Comparison of ENCODE assay signal across 8 cellular contexts in the genomic region with DNA sequence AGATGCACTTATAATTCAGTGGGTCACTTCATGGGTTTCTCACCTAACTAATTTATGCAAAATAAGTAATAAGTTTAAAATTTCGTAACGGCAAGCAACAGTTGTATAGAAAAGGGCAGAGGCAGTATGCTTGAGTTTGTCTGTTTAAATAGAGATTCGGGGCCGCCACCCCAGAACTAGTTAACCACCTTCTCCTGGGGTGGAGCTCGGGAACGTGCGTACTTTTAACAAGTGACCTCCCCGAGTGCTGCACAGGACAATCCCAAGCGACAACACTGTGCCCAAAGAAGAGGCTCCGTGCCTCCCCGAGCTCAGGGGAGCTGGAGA. TPM values are rescaled to one million over a fixed set of nuclear protein-coding genes. Genes with fewer than 3 reads are reported as not detected.
DNase-seq lines count a peak whose midpoint lies in the region; ATAC-seq and TF ChIP-seq lines count a peak whose summit lies in the region.

No MANE protein-coding gene starts in this region.

- H3K9me3 ChIP-seq in DOHH2 (ENCODE audit: control insufficient read depth, insufficient read depth, low read length) (no peaks in the 10 kb centered on the region), NT2/D1 (ENCODE audit: insufficient read depth, low read length) (no peaks in the 10 kb centered on the region), endodermal cell (ENCODE audit: control insufficient read depth, low read length) (no peaks in the 10 kb centered on the region), osteoblast (ENCODE audit: low read depth, low read length) (no peaks in the 10 kb centered on the region)

- no peaks in the 10 kb centered on the region for H3K27me3 Mint-ChIP-seq in endodermal cell (ENCODE audit: insufficient read depth)

- H3K27ac ChIP-seq in DOHH2 (ENCODE audit: low read depth, low read length) (peak overlapping the region; percentile 28; the same call in 1 of the 2 replicates), endodermal cell (ENCODE audit: low read depth, low read length) (peak overlapping the region; percentile 86), osteoblast (ENCODE audit: low read depth, low read length) (peak overlapping the region; percentile 98)

- H3K4me1 ChIP-seq in DOHH2 (ENCODE audit: control insufficient read depth, low read length) (peaks cover 30% of the 10 kb centered on the region), NT2/D1 (ENCODE audit: insufficient read depth, insufficient read length) (no peaks in the 10 kb centered on the region), endodermal cell (ENCODE audit: control insufficient read depth, insufficient read depth, low read length) (no peaks in the 10 kb centered on the region), osteoblast (ENCODE audit: insufficient read depth, low read length) (peaks cover 49% of the 10 kb centered on the region)

- H4K20me1 ChIP-seq in DOHH2 (ENCODE audit: control insufficient read depth, insufficient read depth, low read depth, low read length) (no peaks in the 10 kb centered on the region), osteoblast (ENCODE audit: insufficient read depth, low read length) (no peaks in the 10 kb centered on the region)

- peak overlapping the region; percentile 95 for H3K4me3 Mint-ChIP-seq in endodermal cell

- TF ChIP-seq CTCF in DOHH2 (IDR thresholded peaks at IDR 0.05; ENCODE audit: low read depth, low read length, poor library complexity, severe bottlenecking) (no peak), endodermal cell (conservative IDR thresholded peaks at IDR 0.05) (no peak), osteoblast (IDR thresholded peaks at IDR 0.05; ENCODE audit: extremely low read depth, low read depth, low read length) (no peak)

- H3K4me3 ChIP-seq in DOHH2 (ENCODE audit: low read length) (peak overlapping the region; percentile 99), NT2/D1 (ENCODE audit: insufficient read length, low read depth) (peak overlapping the region; percentile 96), endodermal cell (ENCODE audit: low read length) (peak overlapping the region; percentile 88), osteoblast (ENCODE audit: insufficient read depth, low read length) (peak overlapping the region; percentile 94)

- H3K9me2 ChIP-seq in DOHH2 (replicated peaks; ENCODE audit: control insufficient read depth, low read length) = no peaks in the 10 kb centered on the region

- peak overlapping the region; percentile 62 for H2AFZ ChIP-seq in osteoblast (ENCODE audit: low read length)

- H3K36me3 ChIP-seq in DOHH2 (ENCODE audit: control insufficient read depth, low read length) (peaks cover 48% of the 10 kb centered on the region), NT2/D1 (ENCODE audit: insufficient read depth, insufficient read length, low read length) (peaks cover 47% of the 10 kb centered on the region), endodermal cell (ENCODE audit: control insufficient read depth, insufficient read depth, low read length) (peaks cover 38% of the 10 kb centered on the region), osteoblast (ENCODE audit: insufficient read depth, low read length) (peaks cover 36% of the 10 kb centered on the region)

- no peaks in the 10 kb centered on the region for H3K27me3 ChIP-seq in DOHH2 (ENCODE audit: control insufficient read depth, low read length)
- no peaks in the 10 kb centered on the region for H3K27me3 ChIP-seq in NT2/D1 (ENCODE audit: insufficient read depth, insufficient read length)
- H3K27me3 ChIP-seq in endodermal cell (ENCODE audit: control insufficient read depth, insufficient read depth, low read length, poor library complexity, severe bottlenecking) = no peaks in the 10 kb centered on the region
- H3K27me3 ChIP-seq in osteoblast (ENCODE audit: insufficient read depth, low read length) = no peaks in the 10 kb centered on the region

- WGBS in endodermal cell (ENCODE audit: insufficient coverage in 1 of 2, insufficient read length in 1 of 2), 2 experiments = 0% methylated on average over 3 to 11 of the region's 11 CpGs

- DNase-seq in NT2/D1 (ENCODE audit: low read depth, low spot score) (no peak), endodermal cell (no peak), osteoblast (ENCODE audit: insufficient read length, low spot score, missing footprints) (no peak), middle frontal gyrus (ENCODE audit: extremely low spot score, low spot score) (no peak), NOMO-1 treated with dmso at 0.1 percent for 144 hours (lab: John Stamatoyannopoulos, UW; ENCODE audit: unreplicated experiment) (no peak), NCI-H69 (lab: John Stamatoyannopoulos, UW) (no peak)

- peaks cover 36% of the 10 kb centered on the region for H3K36me3 Mint-ChIP-seq in endodermal cell (ENCODE audit: low read depth)

- peaks cover 9% of the 10 kb centered on the region for H3K4me1 Mint-ChIP-seq in endodermal cell

- H3K79me2 ChIP-seq in DOHH2 (ENCODE audit: control insufficient read depth, low read length) = peaks cover 50% of the 10 kb centered on the region
- peaks cover 55% of the 10 kb centered on the region for H3K79me2 ChIP-seq in osteoblast (ENCODE audit: insufficient read depth, low read length)

- H3K9ac ChIP-seq in NT2/D1 (ENCODE audit: insufficient read length, low read depth) (peak overlapping the region; percentile 100), endodermal cell (ENCODE audit: extremely low read depth, low read length, poor library complexity, severe bottlenecking) (peak overlapping the region; percentile 93)

- peak overlapping the region; percentile 98 for H3K27ac Mint-ChIP-seq in endodermal cell

- peak overlapping the region; percentile 89 for H3K4me2 ChIP-seq in DOHH2 (ENCODE audit: low read length)
- peak overlapping the region; percentile 89 for H3K4me2 ChIP-seq in osteoblast (ENCODE audit: insufficient read depth, low read length)

- no peaks in the 10 kb centered on the region for H3K9me3 Mint-ChIP-seq in endodermal cell

- ATAC-seq in HG02623 (IDR thresholded peaks at IDR 0.05; ENCODE audit: unreplicated experiment) = no peak

- H3F3A ChIP-seq in DOHH2 (ENCODE audit: control insufficient read depth, insufficient read depth) = no peaks in the 10 kb centered on the region; the same call in 1 of the 2 replicates

RNA-seq across cellular contexts. Expression of gene SSR3, which starts 0.4 kb away (rescaled TPM):
- total RNA-seq in endodermal cell = 100 to 1,000 TPM; 187 to 200 TPM
- polyA plus RNA-seq in endodermal cell (2013, experiment 1 of 2) = 163 TPM
- polyA plus RNA-seq in endodermal cell (2013, experiment 2 of 2) = 164 TPM
- total RNA-seq in osteoblast = 212 and 220 TPM in 2 replicates

Comparison
In these comparisons a context has a peak if more than half of its experiments do, and no peak if none do; other contexts are left out.
1. H3K27ac ChIP-seq: peak in every context shown above with its lines; median percentile 98 in osteoblast; 86 in endodermal cell; 28 in DOHH2.